ENCODE assay signal across 9 cellular contexts in the genomic region with DNA sequence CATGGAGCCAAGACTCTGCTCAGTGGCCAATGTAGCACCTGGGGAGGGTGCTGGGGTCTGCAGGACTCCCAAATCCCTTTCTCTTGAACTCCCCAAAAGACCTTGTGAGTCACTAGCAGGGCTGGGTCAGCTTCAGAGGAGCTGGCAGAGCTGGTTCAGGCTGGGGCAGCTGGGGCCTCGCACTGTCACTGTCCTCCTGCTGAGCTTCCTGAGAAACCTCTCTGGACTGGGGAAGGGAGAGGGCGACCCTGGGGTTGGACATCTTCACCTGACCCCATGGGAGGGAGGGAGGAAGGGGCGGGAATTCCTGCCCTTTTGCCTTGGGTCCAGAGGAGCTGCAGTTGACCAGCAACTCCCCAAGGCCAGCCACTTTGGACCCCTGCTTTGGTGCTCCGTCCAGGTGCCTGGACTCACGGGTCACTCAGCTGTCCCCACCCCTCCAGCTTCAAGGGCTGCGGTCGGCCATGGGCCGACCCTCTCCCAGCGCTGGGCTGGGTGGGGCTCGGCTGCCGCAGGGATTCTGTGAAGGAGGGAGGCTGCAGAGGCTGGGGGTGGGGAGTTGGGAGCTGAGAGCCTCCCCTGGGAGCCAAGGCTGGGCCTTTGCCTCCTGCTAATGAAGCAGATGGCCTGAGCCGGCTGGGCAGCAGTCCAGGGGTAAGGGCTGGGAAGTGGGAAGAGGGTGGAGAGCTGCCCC. TPM values are rescaled to one million over a fixed set of nuclear protein-coding genes. Genes with fewer than 3 reads are reported as not detected.
DNase-seq lines count a peak whose midpoint lies in the region; ATAC-seq and TF ChIP-seq lines count a peak whose summit lies in the region.
"Had no signal": no experiment of that assay in that cellular context is flagged by ENCODE, and none has a peak within 500 bp of the region (broad histone marks: within the 10 kb centered on the region; RNA-seq: fewer than 3 reads in every experiment).

No MANE protein-coding gene starts in this region.

- H3K9ac ChIP-seq in HCT116 (ENCODE audit: low read length): peak overlapping the region; percentile 33

- H3K4me2 ChIP-seq in HCT116 (ENCODE audit: low read length): peak overlapping the region; percentile 65

- peaks cover 55% of the 10 kb centered on the region for H3K36me3 Mint-ChIP-seq in activated CD4-positive, alpha-beta memory T cell treated with anti-CD3 and anti-CD28 coated beads for 36 hours

- no peaks in the 10 kb centered on the region for H3K27me3 ChIP-seq in HCT116 (ENCODE audit: insufficient read depth, low read length)
- no peaks in the 10 kb centered on the region for H3K27me3 ChIP-seq in heart right ventricle

- no peaks in the 10 kb centered on the region for H3K79me2 ChIP-seq in HCT116 (ENCODE audit: insufficient read depth, low read length)

- H3K36me3 ChIP-seq in HCT116 (ENCODE audit: control insufficient read depth in 1 of 2, insufficient read depth in 2 of 2, low read length in 2 of 2): no peaks in the 10 kb centered on the region
- peaks cover 0 to 37% (median 0%) of the 10 kb centered on the region in 9 donors for H3K36me3 ChIP-seq in heart right ventricle

- CTCF ChIA-PET in HCT116 (lab: Charles Lee): interaction anchor here (0.9 to 5.9 kb wide), 12 partner anchors 8 to 194 kb away, joined by 3 to 55 read pairs (median 4); a partner anchor contains a TSS
- CTCF ChIA-PET in activated CD4-positive, alpha-beta memory T cell treated with anti-CD3 and anti-CD28 coated beads for 36 hours (lab: Charles Lee): interaction anchor here (0.6 to 12.6 kb wide), 14 partner anchors 10 to 154 kb away, joined by 3 to 488 read pairs (median 4); a partner anchor contains a TSS

- TF ChIP-seq CTCF in HCT116 (IDR thresholded peaks at IDR 0.05 in 2 of 3, conservative IDR thresholded peaks at IDR 0.05 in 1 of 3; ENCODE audit: borderline replicate concordance in 1 of 3, insufficient read depth in 1 of 3, low read depth in 2 of 3, low read length in 2 of 3): no peak
- TF ChIP-seq CTCF in heart right ventricle (IDR thresholded peaks at IDR 0.05): no peak
- no peak for TF ChIP-seq CTCF in GM20000 (IDR thresholded peaks at IDR 0.05; ENCODE audit: extremely low read depth, missing control alignments)
- no peak for TF ChIP-seq CTCF in GM13977 (IDR thresholded peaks at IDR 0.05; ENCODE audit: extremely low read depth, insufficient read depth, missing control alignments)

- RAD21 ChIA-PET in HCT116 (lab: Charles Lee; ENCODE audit: low non-redundant PET in 1 of 2, low total read pairs in 2 of 2, uncharacterized antibody in 2 of 2, unreplicated experiment in 2 of 2): interaction anchor here (1.5 to 2.0 kb wide), 3 partner anchors 12 to 96 kb away, joined by 6 to 7 read pairs (median 6); a partner anchor contains a TSS

- no peak overlapping the region; the same call in 1 of the 2 replicates for H3K27ac ChIP-seq in HCT116 (ENCODE audit: low read depth, low read length)
- peak overlapping the region in 6 of 10 donors; percentile 31 to 91 (median 80) for H3K27ac ChIP-seq in heart right ventricle

- H3K27ac Mint-ChIP-seq in activated CD4-positive, alpha-beta memory T cell treated with anti-CD3 and anti-CD28 coated beads for 36 hours: peak overlapping the region; percentile 100

- BruUV-seq in HCT116 (replicated peaks; lab: Mats Ljungman, UMichigan): no TSS peak

- intact Hi-C loops in HCT116 (cut with micrococcal nuclease) (loop anchor here (1.0 kb wide), 1 partner anchor 16 kb away; no protein-coding TSS in a partner anchor), heart right ventricle (cut with DNase I) (loop anchor here in 1 of 10 donors (5.0 kb wide), 1 partner anchor 151 kb away; no protein-coding TSS in a partner anchor)
- intact Hi-C loops in activated CD4-positive, alpha-beta memory T cell treated with anti-CD3 and anti-CD28 coated beads for 36 hours (cut with micrococcal nuclease): no loop called here

- 0 out of 4 replicates have a peak overlapping the region, but pooled peaks of 1 of the 2 experiments have one; percentile 16 for H3K4me3 ChIP-seq in HCT116 (replicated peaks in 1 of 2; ENCODE audit: low read depth in 1 of 2, low read length in 2 of 2)
- no peak overlapping the region for H3K4me3 ChIP-seq in heart right ventricle

- H4K20me1 ChIP-seq in HCT116 (ENCODE audit: insufficient read depth): no peaks in the 10 kb centered on the region

- no peaks in the 10 kb centered on the region for H3K9me3 ChIP-seq in HCT116 (ENCODE audit: control insufficient read depth in 1 of 2, insufficient read depth in 1 of 2, low read depth in 1 of 2, low read length in 2 of 2)
- H3K9me3 ChIP-seq in heart right ventricle: no peaks in the 10 kb centered on the region

- no peak for TF ChIP-seq RAD21 in HCT116 (IDR thresholded peaks at IDR 0.05; ENCODE audit: low read depth)

- H2AFZ ChIP-seq in HCT116 (ENCODE audit: low read depth, low read length, poor library complexity, severe bottlenecking): no peak overlapping the region

- peak overlapping the region; percentile 100 for H3K4me3 Mint-ChIP-seq in activated CD4-positive, alpha-beta memory T cell treated with anti-CD3 and anti-CD28 coated beads for 36 hours

- POLR2A ChIA-PET in HCT116 (lab: Charles Lee): interaction anchor here (1.3 to 2.3 kb wide), 2 partner anchors 82 to 95 kb away, joined by 4 to 7 read pairs; a partner anchor contains a TSS
- POLR2A ChIA-PET in activated CD4-positive, alpha-beta memory T cell treated with anti-CD3 and anti-CD28 coated beads for 36 hours (lab: Charles Lee): interaction anchor here (1.4 to 5.2 kb wide), 4 partner anchors 10 to 96 kb away, joined by 3 to 75 read pairs (median 28); a partner anchor contains a TSS

- ATAC-seq in HCT116 (peak; percentile 23; the same call in 1 of the 2 replicates), heart right ventricle (peak in 1 of 8 donors; percentile 2), HG03135 (IDR thresholded peaks at IDR 0.05; ENCODE audit: unreplicated experiment) (no peak), GM18511 (IDR thresholded peaks at IDR 0.05; ENCODE audit: unreplicated experiment) (no peak)

- no peaks in the 10 kb centered on the region for H3K27me3 Mint-ChIP-seq in activated CD4-positive, alpha-beta memory T cell treated with anti-CD3 and anti-CD28 coated beads for 36 hours

- peaks cover 91% of the 10 kb centered on the region for H3K4me1 Mint-ChIP-seq in activated CD4-positive, alpha-beta memory T cell treated with anti-CD3 and anti-CD28 coated beads for 36 hours (ENCODE audit: low read depth)

- peak; percentile 50 for DNase-seq in AG08395 (ENCODE audit: low spot score)
- no peak for DNase-seq in HCT116 (ENCODE audit: low read depth, low spot score)
- no peak for DNase-seq in activated CD4-positive, alpha-beta memory T cell treated with anti-CD3 and anti-CD28 coated beads for 36 hours
- DNase-seq in heart right ventricle: peak; percentile 57 to 78
- DNase-seq in GM20000 (ENCODE audit: low spot score): no peak
- no peak for DNase-seq in GM13977 (ENCODE audit: low spot score)
- DNase-seq: NCI-H2227 treated with DMSO at 0.1 percent for 48 hours had no signal

- 50 to 51% methylated on average over 12 of the region's 12 CpGs for WGBS in heart right ventricle, 2 donors

- in situ Hi-C loops in GM13977 (cut with MboI; ENCODE audit: low pct_unique_long_range_greater_than_20kb, low sequenced_read_pairs, unreplicated experiment): no loop called here

- no peaks in the 10 kb centered on the region for H3K9me3 Mint-ChIP-seq in activated CD4-positive, alpha-beta memory T cell treated with anti-CD3 and anti-CD28 coated beads for 36 hours

- H3K4me1 ChIP-seq in HCT116 (ENCODE audit: control insufficient read depth in 1 of 2, insufficient read depth in 2 of 2, low read length in 2 of 2): peaks cover 31 to 66% of the 10 kb centered on the region in 2 experiments
- H3K4me1 ChIP-seq in heart right ventricle: peaks cover 24 to 82% (median 58%) of the 10 kb centered on the region in 9 donors

- no peaks in the 10 kb centered on the region for H3K9me2 ChIP-seq in HCT116 (ENCODE audit: insufficient read depth)

- TF ChIP-seq POLR2A in HCT116 (IDR thresholded peaks at IDR 0.05; ENCODE audit: borderline replicate concordance, extremely low read depth, insufficient read depth, insufficient read length): no peak

TF ChIP-seq in HCT116, 20 proteins besides CTCF, POLR2A, EP300 and RAD21:
- TF ChIP-seq EGR1 (IDR thresholded peaks at IDR 0.05; ENCODE audit: low read depth) (no peak), TCF7L2 (IDR thresholded peaks at IDR 0.05; ENCODE audit: borderline replicate concordance, extremely low read depth, insufficient read depth, insufficient read length) (no peak), SIN3A (IDR thresholded peaks at IDR 0.05; ENCODE audit: low read depth) (no peak), CEBPB (IDR thresholded peaks at IDR 0.05; ENCODE audit: low read depth) (no peak), EZH2 (IDR thresholded peaks at IDR 0.05) (no peak), ZFX (IDR thresholded peaks at IDR 0.05) (no peak), JUND (IDR thresholded peaks at IDR 0.05) (no peak), FOSL1 (IDR thresholded peaks at IDR 0.05; ENCODE audit: low read depth) (no peak)
- TF ChIP-seq, protein P1, sequence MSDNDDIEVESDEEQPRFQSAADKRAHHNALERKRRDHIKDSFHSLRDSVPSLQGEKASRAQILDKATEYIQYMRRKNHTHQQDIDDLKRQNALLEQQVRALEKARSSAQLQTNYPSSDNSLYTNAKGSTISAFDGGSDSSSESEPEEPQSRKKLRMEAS (IDR thresholded peaks at IDR 0.05): no peak

RNA-seq across cellular contexts. Expression of a gene that starts 9.2 kb away (rescaled TPM):
- 8.2 TPM for total RNA-seq in HCT116 (2021; ENCODE audit: unreplicated experiment)
- polyA plus RNA-seq in HCT116 (2012): 8.6 and 8.9 TPM in 2 replicates
- total RNA-seq in activated CD4-positive, alpha-beta memory T cell treated with anti-CD3 and anti-CD28 coated beads for 36 hours: 100 to 1,000 TPM; 314 to 331 TPM
- total RNA-seq in heart right ventricle: 10 to 100 TPM in 5 of 10 donors, 1 to 10 TPM in 5; 6.3 to 28.7 (median 9.8) TPM
- 10 to 100 TPM in 1 of 2 donors, 1 to 10 TPM in 1; 5.3 to 11.1 TPM for polyA plus RNA-seq in heart right ventricle

RNA-seq across cellular contexts. Expression of a gene that starts 31.0 kb away (rescaled TPM):
- total RNA-seq in HCT116 (2021; ENCODE audit: unreplicated experiment): 0.15 TPM
- 0.05 and 0.16 TPM in 2 replicates for polyA plus RNA-seq in HCT116 (2012)
- under 1 TPM in 1 of 2 experiments, not detected in 1; 0.12 TPM for total RNA-seq in activated CD4-positive, alpha-beta memory T cell treated with anti-CD3 and anti-CD28 coated beads for 36 hours
- under 1 TPM in 2 of 10 donors, not detected in 8; 0.13 to 0.16 TPM for total RNA-seq in heart right ventricle
- polyA plus RNA-seq in heart right ventricle: not detected

Comparison
In these comparisons a context has a peak if more than half of its experiments do, and no peak if none do; other contexts are left out.
1. DNase-seq: peak in AG08395 (single experiment) and heart right ventricle (2 of 2); none in HCT116 (single experiment), activated CD4-positive, alpha-beta memory T cell treated with anti-CD3 and anti-CD28 coated beads for 36 hours (single experiment), GM20000 (single experiment) and GM13977 (single experiment).
2. RNA of a gene that starts 9.2 kb away (total RNA-seq): 314 to 331 TPM in activated CD4-positive, alpha-beta memory T cell treated with anti-CD3 and anti-CD28 coated beads for 36 hours; 6.3 to 28.7 TPM in heart right ventricle and 8.2 TPM in HCT116 (single experiment); every median in the first group is over 10 times any median in the second.